In the genomic region with DNA sequence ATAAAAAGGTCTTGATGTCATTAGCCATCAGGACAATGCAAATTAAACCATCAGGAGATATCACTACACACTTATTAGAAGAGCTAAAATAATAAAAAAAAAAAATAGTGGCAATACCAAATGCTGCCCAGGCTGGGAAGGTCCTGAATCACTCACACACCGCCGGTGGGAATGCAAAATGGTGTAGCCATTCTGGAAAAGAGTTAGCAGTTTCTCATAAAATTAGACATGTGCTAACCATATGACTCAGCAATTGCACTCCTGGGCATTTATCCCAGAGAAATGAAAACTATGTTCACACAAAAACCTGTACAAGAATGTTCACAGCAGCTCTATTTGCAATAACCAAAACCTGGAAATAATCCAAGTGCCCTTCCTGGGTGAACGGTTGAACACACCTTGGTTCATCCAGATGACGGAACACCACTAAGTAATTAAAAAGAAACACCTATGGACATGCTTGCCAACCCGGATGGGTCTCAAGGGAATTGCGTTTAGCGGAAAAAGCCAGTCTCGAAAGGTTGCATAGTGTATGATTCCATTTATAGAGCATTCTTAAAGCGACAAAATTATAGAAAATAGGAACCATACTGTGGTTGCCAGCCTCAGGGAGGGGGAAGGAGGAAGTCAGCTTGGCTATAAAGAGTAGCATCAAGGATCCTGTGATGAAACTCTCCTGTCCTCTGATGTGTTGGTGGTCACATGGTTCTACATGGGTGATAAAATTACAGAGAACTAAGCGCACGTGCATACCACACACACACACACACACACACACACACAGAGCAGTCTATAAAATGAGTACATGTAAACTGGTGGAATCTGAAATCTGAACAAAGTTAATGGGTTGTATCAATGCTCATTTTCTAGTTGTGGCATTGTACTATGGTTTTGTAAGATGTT, we compare ENCODE assay signal across 8 cellular contexts. TPM values are rescaled to one million over a fixed set of nuclear protein-coding genes. Genes with fewer than 3 reads are reported as not detected.
DNase-seq lines count a peak whose midpoint lies in the region; ATAC-seq, FAIRE-seq and TF ChIP-seq lines count a peak whose summit lies in the region.

No MANE protein-coding gene starts in this region.

- TF ChIP-seq EP300 in SK-N-SH (IDR thresholded peaks at IDR 0.05; ENCODE audit: borderline replicate concordance in 1 of 2, low read depth in 1 of 2, low read length in 1 of 2), result peak in 1 of 2 experiments; percentile 34; a peak in 1 of 4 replicates

- H3K27ac Mint-ChIP-seq in CD8-positive, alpha-beta T cell, result peak overlapping the region; percentile 95

- no peaks in the 10 kb centered on the region for H4K20me1 ChIP-seq in SK-N-SH (ENCODE audit: insufficient read depth)

- no peak overlapping the region for H2AFZ ChIP-seq in SK-N-SH (ENCODE audit: low read depth)

- H3K4me1 Mint-ChIP-seq in CD8-positive, alpha-beta T cell (ENCODE audit: low read depth), result peaks cover 81% of the 10 kb centered on the region

- FAIRE-seq in GM19239 (lab: Jason Lieb, UNC), result peak; percentile 95

- H3K4me3 Mint-ChIP-seq in CD8-positive, alpha-beta T cell, result peak overlapping the region; percentile 95

- H3F3A ChIP-seq in SK-N-SH (replicated peaks; ENCODE audit: insufficient read depth), result peaks cover 12% of the 10 kb centered on the region

- H3K27ac ChIP-seq in CD8-positive, alpha-beta T cell (ENCODE audit: low read depth, low read length), result no peak overlapping the region
- H3K27ac ChIP-seq in SK-N-SH (ENCODE audit: low read depth in 2 of 2, low read length in 1 of 2) (peak overlapping the region; percentile 26 to 72; a peak in 3 of 4 replicates), coronary artery (peak overlapping the region; percentile 58 to 63), muscle layer of colon (ENCODE audit: low read depth, low read length) (peak overlapping the region; percentile 16)

- peak; percentile 53 for ATAC-seq in CD8-positive, alpha-beta T cell
- no peak for ATAC-seq in GM21619 (IDR thresholded peaks at IDR 0.05; ENCODE audit: unreplicated experiment)

- POLR2A ChIA-PET in CD8-positive, alpha-beta T cell (lab: Charles Lee), result no interaction called here
- POLR2A ChIA-PET in SK-N-SH (lab: Yijun Ruan, JAX), result interaction anchor here (0.7 kb wide), 1 partner anchor 678 kb away, joined by 3 read pairs; no protein-coding TSS in a partner anchor

- H3K27me3 ChIP-seq in CD8-positive, alpha-beta T cell (ENCODE audit: insufficient read depth, low read length), result no peaks in the 10 kb centered on the region
- H3K27me3 ChIP-seq in SK-N-SH (ENCODE audit: insufficient read depth), result 0 out of 2 replicates have a peak, but pooled peaks cover 5% of the 10 kb centered on the region
- H3K27me3 ChIP-seq in muscle layer of colon (ENCODE audit: control insufficient read depth in 1 of 2, insufficient read depth in 2 of 2, low read length in 2 of 2), result peaks cover 8 to 45% of the 10 kb centered on the region in 2 donors

- H3K36me3 Mint-ChIP-seq in CD8-positive, alpha-beta T cell, result peaks cover 38% of the 10 kb centered on the region

- no peaks in the 10 kb centered on the region for H3K9me3 ChIP-seq in CD8-positive, alpha-beta T cell (ENCODE audit: low read length)
- no peaks in the 10 kb centered on the region for H3K9me3 ChIP-seq in SK-N-SH
- no peaks in the 10 kb centered on the region for H3K9me3 ChIP-seq in muscle layer of colon (ENCODE audit: low read length)

- H3K4me2 ChIP-seq in SK-N-SH, result peak overlapping the region; percentile 16; the same call in 1 of the 2 replicates

- no peak overlapping the region for H3K4me3 ChIP-seq in CD8-positive, alpha-beta T cell (ENCODE audit: low read depth, low read length)
- no peak overlapping the region for H3K4me3 ChIP-seq in SK-N-SH (ENCODE audit: low read depth in 2 of 2, low read length in 1 of 2)
- peak overlapping the region; percentile 20 for H3K4me3 ChIP-seq in coronary artery
- peak overlapping the region in 1 of 2 donors; percentile 5 for H3K4me3 ChIP-seq in muscle layer of colon (ENCODE audit: low read depth in 1 of 2, low read length in 2 of 2)

- intact Hi-C loops in CD8-positive, alpha-beta T cell (cut with DNase I, micrococcal nuclease), result loop anchor here (2.0 to 10.0 kb wide), 4 partner anchors 61 to 633 kb away; partner anchors contain the start of gene ZNF516 (in 1 of the 2)

- CTCF ChIA-PET in CD8-positive, alpha-beta T cell (lab: Charles Lee), result interaction anchor here (1.6 kb wide), 1 partner anchor 128 kb away, joined by 8 read pairs; no protein-coding TSS in a partner anchor
- CTCF ChIA-PET in SK-N-SH (lab: Yijun Ruan, JAX), result interaction anchor here (0.8 kb wide), 2 partner anchors 73 to 128 kb away, joined by 3 read pairs; no protein-coding TSS in a partner anchor

- peak in 5 of 7 experiments; percentile 25 to 64 (median 47) for DNase-seq in CD8-positive, alpha-beta T cell
- no peak for DNase-seq in GM19239 (ENCODE audit: insufficient read length, low spot score)
- DNase-seq in HPDE6-E6E7 (ENCODE audit: extremely low spot score), result peak; percentile 48
- no peak for DNase-seq in SK-N-SH
- no peak for DNase-seq in coronary artery (ENCODE audit: low spot score)
- DNase-seq in NCI-H1930 (lab: John Stamatoyannopoulos, UW), result no peak

- no peaks in the 10 kb centered on the region for H3K9me2 ChIP-seq in SK-N-SH

- H3K4me1 ChIP-seq in CD8-positive, alpha-beta T cell (ENCODE audit: insufficient read depth, low read length), result peaks cover 78% of the 10 kb centered on the region
- H3K4me1 ChIP-seq in SK-N-SH (ENCODE audit: control insufficient read depth in 1 of 2, insufficient read depth in 2 of 2, low read depth in 1 of 2, low read length in 1 of 2), result peaks cover 0 to 5% of the 10 kb centered on the region in 2 experiments; a peak in 3 of 4 replicates
- peaks cover 24% of the 10 kb centered on the region for H3K4me1 ChIP-seq in muscle layer of colon (ENCODE audit: insufficient read depth, low read length)

- no peak for TF ChIP-seq RAD21 in SK-N-SH (IDR thresholded peaks at IDR 0.05; ENCODE audit: low read length)

- no peaks in the 10 kb centered on the region for H3K27me3 Mint-ChIP-seq in CD8-positive, alpha-beta T cell (ENCODE audit: low read depth)

- no peak for TF ChIP-seq CTCF in CD8-positive, alpha-beta T cell (IDR thresholded peaks at IDR 0.05)
- TF ChIP-seq CTCF in SK-N-SH (IDR thresholded peaks at IDR 0.05), result no peak
- no peak for TF ChIP-seq CTCF in coronary artery (IDR thresholded peaks at IDR 0.05)

- WGBS in SK-N-SH (ENCODE audit: low lambda C conversion rate), result 66% methylated on average over 11 of the region's 11 CpGs

- no peaks in the 10 kb centered on the region for H3K9me3 Mint-ChIP-seq in CD8-positive, alpha-beta T cell

- H3K79me2 ChIP-seq in SK-N-SH (ENCODE audit: insufficient read depth), result no peaks in the 10 kb centered on the region

- H3K9ac ChIP-seq in SK-N-SH (no peak overlapping the region), muscle layer of colon (ENCODE audit: low read length) (no peak overlapping the region)

- H3K36me3 ChIP-seq in CD8-positive, alpha-beta T cell (ENCODE audit: insufficient read depth, low read length), result no peaks in the 10 kb centered on the region
- H3K36me3 ChIP-seq in SK-N-SH (replicated peaks in 1 of 2; ENCODE audit: control insufficient read depth in 1 of 2, insufficient read depth in 2 of 2, low read length in 1 of 2) (no peaks in the 10 kb centered on the region), muscle layer of colon (ENCODE audit: insufficient read depth, low read length) (no peaks in the 10 kb centered on the region)

TF ChIP-seq in SK-N-SH, 30 proteins besides CTCF, POLR2A, EP300 and RAD21:
- TF ChIP-seq JUND (IDR thresholded peaks at IDR 0.05), result peak; percentile 68
- TF ChIP-seq TCF12 (IDR thresholded peaks at IDR 0.05), result peak; percentile 85
- no peak for TF ChIP-seq RXRA (IDR thresholded peaks at IDR 0.05; ENCODE audit: borderline replicate concordance, low read depth)
- 0 out of 2 replicates have a peak, but pooled peaks have one; percentile 38 for TF ChIP-seq TEAD4 (IDR thresholded peaks at IDR 0.05; ENCODE audit: borderline replicate concordance, insufficient read depth)
- TF ChIP-seq USF1 (IDR thresholded peaks at IDR 0.05; ENCODE audit: borderline replicate concordance, low read depth), result no peak
- TF ChIP-seq, protein P1, sequence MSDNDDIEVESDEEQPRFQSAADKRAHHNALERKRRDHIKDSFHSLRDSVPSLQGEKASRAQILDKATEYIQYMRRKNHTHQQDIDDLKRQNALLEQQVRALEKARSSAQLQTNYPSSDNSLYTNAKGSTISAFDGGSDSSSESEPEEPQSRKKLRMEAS (IDR thresholded peaks at IDR 0.05; ENCODE audit: low read depth), result peak; percentile 90
- TF ChIP-seq YY1 (IDR thresholded peaks at IDR 0.05; ENCODE audit: low read depth), result peak; percentile 58; the same call in 1 of the 2 replicates
- TF ChIP-seq, protein P2, sequence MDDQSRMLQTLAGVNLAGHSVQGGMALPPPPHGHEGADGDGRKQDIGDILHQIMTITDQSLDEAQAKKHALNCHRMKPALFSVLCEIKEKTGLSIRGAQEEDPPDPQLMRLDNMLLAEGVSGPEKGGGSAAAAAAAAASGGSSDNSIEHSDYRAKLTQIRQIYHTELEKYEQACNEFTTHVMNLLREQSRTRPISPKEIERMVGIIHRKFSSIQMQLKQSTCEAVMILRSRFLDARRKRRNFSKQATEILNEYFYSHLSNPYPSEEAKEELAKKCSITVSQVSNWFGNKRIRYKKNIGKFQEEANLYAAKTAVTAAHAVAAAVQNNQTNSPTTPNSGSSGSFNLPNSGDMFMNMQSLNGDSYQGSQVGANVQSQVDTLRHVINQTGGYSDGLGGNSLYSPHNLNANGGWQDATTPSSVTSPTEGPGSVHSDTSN (IDR thresholded peaks at IDR 0.05), result peak; percentile 43; the same call in 1 of the 2 replicates
- peak; percentile 66; the same call in 1 of the 2 replicates for TF ChIP-seq FOSL2 (IDR thresholded peaks at IDR 0.05; ENCODE audit: borderline replicate concordance, low read depth)
- TF ChIP-seq TAF1 (IDR thresholded peaks at IDR 0.05; ENCODE audit: borderline replicate concordance, low read depth, low read length), result no peak
- peak; percentile 66 for TF ChIP-seq NFIC (IDR thresholded peaks at IDR 0.05; ENCODE audit: borderline replicate concordance)

RNA-seq across cellular contexts. Expression of gene MBP, which starts 4.6 kb away (rescaled TPM):
- total RNA-seq in CD8-positive, alpha-beta T cell, result 10 to 100 TPM; 67.9 to 70.7 TPM
- 1.4 and 1.6 TPM in 2 replicates for polyA plus RNA-seq in SK-N-SH (2012; rRNA removed)
- polyA plus RNA-seq in SK-N-SH (2012; cell fraction: cytosol; rRNA removed), result 1.3 TPM in 2 replicates
- polyA plus RNA-seq in SK-N-SH (2012; cell fraction: nucleus; rRNA removed), result 2.6 TPM in 2 replicates

Comparison
In these comparisons a context has a peak if more than half of its experiments do, and no peak if none do; other contexts are left out.
1. DNase-seq: peak in CD8-positive, alpha-beta T cell (5 of 7) and HPDE6-E6E7 (single experiment); none in GM19239 (single experiment), SK-N-SH (single experiment), coronary artery (single experiment) and NCI-H1930 (0 of 2).